In genomic region chr11:44795803-44796535, GRCh38 we compare ENCODE assay signal across 19 cellular contexts.
DNase-seq lines count a peak whose midpoint lies in the region; ATAC-seq and TF ChIP-seq lines count a peak whose summit lies in the region.
"Had no signal": no experiment of that assay in that cellular context is flagged by ENCODE, and none has a peak within 500 bp of the region (broad histone marks: within the 10 kb centered on the region; RNA-seq: fewer than 3 reads in every experiment).

No MANE protein-coding gene starts in this region.

- DNase-seq in NT2/D1 (ENCODE audit: low read depth, low spot score), result no peak
- no peak for DNase-seq in endothelial cell (ENCODE audit: low spot score)
- DNase-seq in upper lobe of right lung, result peak; percentile 35
- DNase-seq in NCI-H2196 (lab: John Stamatoyannopoulos, UW; ENCODE audit: unreplicated experiment), result no peak
- DNase-seq in activated effector memory CD4-positive, alpha-beta T cell treated with anti-CD3 and anti-CD28 coated beads, Interleukin-2, amount 50 U/mL, for 16 hours, result no peak
- no peak for DNase-seq in Peyer's patch
- DNase-seq: CD4-positive, CD25-positive, alpha-beta regulatory T cell; COR-L47; DMS79; Kasumi-1; MM.1S; NCI-H1092; NCI-H146; NCI-H2029 treated with DMSO at 0.1 percent for 48 hours; NCI-H2171; NCI-H526; RPMI8226; SHP77 had no signal

- peaks cover 32% of the 10 kb centered on the region for H3K4me1 ChIP-seq in NT2/D1 (ENCODE audit: insufficient read depth, insufficient read length)
- no peaks in the 10 kb centered on the region for H3K4me1 ChIP-seq in upper lobe of right lung
- H3K4me1 ChIP-seq in Peyer's patch, result peaks cover 0 to 9% (median 0%) of the 10 kb centered on the region in 4 donors

- H3K27me3 ChIP-seq in NT2/D1 (ENCODE audit: insufficient read depth, insufficient read length) (no peaks in the 10 kb centered on the region), neural cell (ENCODE audit: insufficient read depth, low read depth, low read length) (no peaks in the 10 kb centered on the region), upper lobe of right lung (no peaks in the 10 kb centered on the region), Peyer's patch (no peaks in the 10 kb centered on the region)

- intact Hi-C loops in upper lobe of right lung (cut with DNase I), result no loop called here

- H3F3A ChIP-seq in neural cell (ENCODE audit: insufficient read depth, low read length, poor library complexity, severe bottlenecking), result peaks cover 3% of the 10 kb centered on the region

- no peaks in the 10 kb centered on the region for H3K9me3 Mint-ChIP-seq in endothelial cell (ENCODE audit: unreplicated experiment)
- H3K9me3 Mint-ChIP-seq: CD4-positive, CD25-positive, alpha-beta regulatory T cell had no signal

- no peaks in the 10 kb centered on the region for H3K9me2 ChIP-seq in neural cell (ENCODE audit: insufficient read depth, low read length)

- H3K27ac ChIP-seq in neural cell (ENCODE audit: low read length), result peak overlapping the region; percentile 99
- no peak overlapping the region for H3K27ac ChIP-seq in upper lobe of right lung
- no peak overlapping the region for H3K27ac ChIP-seq in Peyer's patch

- TF ChIP-seq RAD21 in neural cell (conservative IDR thresholded peaks at IDR 0.05), result no peak

- H3K9ac ChIP-seq in NT2/D1 (ENCODE audit: insufficient read length, low read depth) (peak overlapping the region; percentile 57), neural cell (ENCODE audit: low read length) (peak overlapping the region; percentile 43)

- H3K4me2 ChIP-seq in neural cell (ENCODE audit: low read length), result no peak overlapping the region

- H3K4me1 Mint-ChIP-seq in endothelial cell (ENCODE audit: unreplicated experiment), result peaks cover 61% of the 10 kb centered on the region

- H4K20me1 ChIP-seq in neural cell (ENCODE audit: insufficient read depth), result no peaks in the 10 kb centered on the region

- no peak for ATAC-seq in upper lobe of right lung

- H3K27ac Mint-ChIP-seq in endothelial cell (ENCODE audit: unreplicated experiment), result peak overlapping the region; percentile 30
- H3K27ac Mint-ChIP-seq: CD4-positive, CD25-positive, alpha-beta regulatory T cell had no signal

- H3K4me3 Mint-ChIP-seq in endothelial cell (ENCODE audit: unreplicated experiment), result no peak overlapping the region
- H3K4me3 Mint-ChIP-seq: CD4-positive, CD25-positive, alpha-beta regulatory T cell had no signal

- no peaks in the 10 kb centered on the region for H3K9me3 ChIP-seq in NT2/D1 (ENCODE audit: insufficient read depth, low read length)
- no peaks in the 10 kb centered on the region for H3K9me3 ChIP-seq in neural cell (ENCODE audit: low read length)
- H3K9me3 ChIP-seq in upper lobe of right lung, result no peaks in the 10 kb centered on the region
- no peaks in the 10 kb centered on the region for H3K9me3 ChIP-seq in Peyer's patch

- H3K36me3 Mint-ChIP-seq in endothelial cell (ENCODE audit: low read depth, unreplicated experiment), result peaks cover 27% of the 10 kb centered on the region

- no peak overlapping the region for H3K4me3 ChIP-seq in NT2/D1 (ENCODE audit: insufficient read length, low read depth)
- H3K4me3 ChIP-seq in neural cell (ENCODE audit: low read length), result no peak overlapping the region
- H3K4me3 ChIP-seq in upper lobe of right lung, result no peak overlapping the region
- H3K4me3 ChIP-seq in Peyer's patch, result no peak overlapping the region

- no peak for TF ChIP-seq EP300 in neural cell (conservative IDR thresholded peaks at IDR 0.05; ENCODE audit: poor library complexity, severe bottlenecking)

- peaks cover 21% of the 10 kb centered on the region for H3K27me3 Mint-ChIP-seq in endothelial cell (ENCODE audit: unreplicated experiment)
- H3K27me3 Mint-ChIP-seq: CD4-positive, CD25-positive, alpha-beta regulatory T cell had no signal

- no peak for TF ChIP-seq CTCF in endothelial cell (IDR thresholded peaks at IDR 0.05; ENCODE audit: unreplicated experiment)
- no peak for TF ChIP-seq CTCF in neural cell (IDR thresholded peaks at IDR 0.05; ENCODE audit: poor library complexity, severe bottlenecking)
- TF ChIP-seq CTCF in upper lobe of right lung (IDR thresholded peaks at IDR 0.05), result no peak
- TF ChIP-seq CTCF in Peyer's patch (IDR thresholded peaks at IDR 0.05), result no peak

- H3K79me2 ChIP-seq in neural cell (replicated peaks; ENCODE audit: insufficient read depth, low read length), result peaks cover 43% of the 10 kb centered on the region

- TF ChIP-seq POLR2A in Peyer's patch (IDR thresholded peaks at IDR 0.05), result no peak

- no peak overlapping the region for H2AFZ ChIP-seq in neural cell (ENCODE audit: low read depth, low read length)

- peaks cover 17% of the 10 kb centered on the region for H3K36me3 ChIP-seq in NT2/D1 (ENCODE audit: insufficient read depth, insufficient read length, low read length)
- no peaks in the 10 kb centered on the region for H3K36me3 ChIP-seq in neural cell (ENCODE audit: insufficient read depth, low read length)
- H3K36me3 ChIP-seq in upper lobe of right lung, result no peaks in the 10 kb centered on the region
- no peaks in the 10 kb centered on the region for H3K36me3 ChIP-seq in Peyer's patch

TF ChIP-seq in neural cell, 6 proteins besides CTCF, POLR2A, EP300 and RAD21:
- no peak for TF ChIP-seq MXI1 (conservative IDR thresholded peaks at IDR 0.05; ENCODE audit: poor library complexity, severe bottlenecking)
- TF ChIP-seq, protein P1, sequence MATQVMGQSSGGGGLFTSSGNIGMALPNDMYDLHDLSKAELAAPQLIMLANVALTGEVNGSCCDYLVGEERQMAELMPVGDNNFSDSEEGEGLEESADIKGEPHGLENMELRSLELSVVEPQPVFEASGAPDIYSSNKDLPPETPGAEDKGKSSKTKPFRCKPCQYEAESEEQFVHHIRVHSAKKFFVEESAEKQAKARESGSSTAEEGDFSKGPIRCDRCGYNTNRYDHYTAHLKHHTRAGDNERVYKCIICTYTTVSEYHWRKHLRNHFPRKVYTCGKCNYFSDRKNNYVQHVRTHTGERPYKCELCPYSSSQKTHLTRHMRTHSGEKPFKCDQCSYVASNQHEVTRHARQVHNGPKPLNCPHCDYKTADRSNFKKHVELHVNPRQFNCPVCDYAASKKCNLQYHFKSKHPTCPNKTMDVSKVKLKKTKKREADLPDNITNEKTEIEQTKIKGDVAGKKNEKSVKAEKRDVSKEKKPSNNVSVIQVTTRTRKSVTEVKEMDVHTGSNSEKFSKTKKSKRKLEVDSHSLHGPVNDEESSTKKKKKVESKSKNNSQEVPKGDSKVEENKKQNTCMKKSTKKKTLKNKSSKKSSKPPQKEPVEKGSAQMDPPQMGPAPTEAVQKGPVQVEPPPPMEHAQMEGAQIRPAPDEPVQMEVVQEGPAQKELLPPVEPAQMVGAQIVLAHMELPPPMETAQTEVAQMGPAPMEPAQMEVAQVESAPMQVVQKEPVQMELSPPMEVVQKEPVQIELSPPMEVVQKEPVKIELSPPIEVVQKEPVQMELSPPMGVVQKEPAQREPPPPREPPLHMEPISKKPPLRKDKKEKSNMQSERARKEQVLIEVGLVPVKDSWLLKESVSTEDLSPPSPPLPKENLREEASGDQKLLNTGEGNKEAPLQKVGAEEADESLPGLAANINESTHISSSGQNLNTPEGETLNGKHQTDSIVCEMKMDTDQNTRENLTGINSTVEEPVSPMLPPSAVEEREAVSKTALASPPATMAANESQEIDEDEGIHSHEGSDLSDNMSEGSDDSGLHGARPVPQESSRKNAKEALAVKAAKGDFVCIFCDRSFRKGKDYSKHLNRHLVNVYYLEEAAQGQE (IDR thresholded peaks at IDR 0.05; ENCODE audit: borderline replicate concordance), result no peak
- no peak for TF ChIP-seq TAF1 (IDR thresholded peaks at IDR 0.05; ENCODE audit: low read depth)
- TF ChIP-seq EZH2 (IDR thresholded peaks at IDR 0.05; ENCODE audit: borderline replicate concordance, insufficient read depth, low read length, poor library complexity, severe bottlenecking), result no peak
- TF ChIP-seq POLR2AphosphoS5 (IDR thresholded peaks at IDR 0.05), result no peak
- TF ChIP-seq SMC3 (conservative IDR thresholded peaks at IDR 0.05; ENCODE audit: poor library complexity), result no peak
